ENCODE assay signal across 13 cellular contexts in the genomic region with DNA sequence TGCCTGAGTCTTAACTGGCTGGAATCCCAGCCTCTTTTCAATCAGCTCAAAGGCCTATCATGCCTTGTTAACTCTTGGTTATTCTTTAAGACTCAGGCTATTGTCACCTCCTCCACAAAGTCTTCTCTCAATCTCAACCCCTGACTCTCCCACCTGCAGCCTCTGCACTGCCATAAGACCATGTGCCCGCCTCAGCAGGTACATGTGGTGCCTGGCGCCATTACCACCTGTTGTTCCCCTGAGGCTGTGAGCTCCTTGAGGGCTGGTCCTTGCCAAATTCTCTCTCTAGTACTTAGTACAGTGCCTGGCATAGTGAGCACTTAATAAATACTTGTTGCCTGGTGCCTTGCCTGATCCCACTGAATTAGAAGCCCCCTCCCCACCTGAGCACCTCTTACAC.
"Had no signal": no experiment of that assay in that cellular context is flagged by ENCODE, and none has a peak within 500 bp of the region (broad histone marks: within the 10 kb centered on the region; RNA-seq: fewer than 3 reads in every experiment).

No MANE protein-coding gene starts in this region.

- H3K4me1 ChIP-seq: prostate gland had no signal

- H3K9me3 ChIP-seq: prostate gland had no signal

- H3K9me3 Mint-ChIP-seq: activated CD4-positive, alpha-beta memory T cell treated with anti-CD3 and anti-CD28 coated beads for 36 hours; activated naive CD4-positive, alpha-beta T cell treated with anti-CD3 and anti-CD28 coated beads, Interleukin-2, amount 50 U/mL, for 24 hours; natural killer cell treated with Interleukin-12 subunit alpha and Interleukin-12 subunit beta and Interleukin-15 and Interleukin-18, amount 100 ng/mL, for 72 hours had no signal

- H3K27ac ChIP-seq: prostate gland, WERI-Rb-1 had no signal

- H3K36me3 ChIP-seq: prostate gland, WERI-Rb-1 had no signal

- ATAC-seq: activated CD8-positive, alpha-beta memory T cell treated with anti-CD3 and anti-CD28 coated beads, Interleukin-2, amount 10 ng/mL, durations not matched to agents 7 days and 5 days; natural killer cell treated with Interleukin-12 subunit alpha and Interleukin-12 subunit beta and Interleukin-15 and Interleukin-18, amount 100 ng/mL, for 72 hours; right cardiac atrium had no signal

- H3K36me3 Mint-ChIP-seq: activated CD4-positive, alpha-beta memory T cell treated with anti-CD3 and anti-CD28 coated beads for 36 hours; activated CD8-positive, alpha-beta memory T cell treated with anti-CD3 and anti-CD28 coated beads, Interleukin-2, amount 10 ng/mL, durations not matched to agents 7 days and 5 days; activated naive CD4-positive, alpha-beta T cell treated with anti-CD3 and anti-CD28 coated beads, Interleukin-2, amount 50 U/mL, for 24 hours; natural killer cell treated with Interleukin-12 subunit alpha and Interleukin-12 subunit beta and Interleukin-15 and Interleukin-18, amount 100 ng/mL, for 72 hours had no signal

- H3K4me3 ChIP-seq: prostate gland had no signal

- H3K4me3 Mint-ChIP-seq: activated CD4-positive, alpha-beta memory T cell treated with anti-CD3 and anti-CD28 coated beads for 36 hours; activated CD8-positive, alpha-beta memory T cell treated with anti-CD3 and anti-CD28 coated beads, Interleukin-2, amount 10 ng/mL, durations not matched to agents 7 days and 5 days; activated naive CD4-positive, alpha-beta T cell treated with anti-CD3 and anti-CD28 coated beads, Interleukin-2, amount 50 U/mL, for 24 hours; natural killer cell treated with Interleukin-12 subunit alpha and Interleukin-12 subunit beta and Interleukin-15 and Interleukin-18, amount 100 ng/mL, for 72 hours had no signal

- DNase-seq: activated CD4-positive, alpha-beta memory T cell treated with anti-CD3 and anti-CD28 coated beads for 36 hours; activated CD8-positive, alpha-beta memory T cell treated with anti-CD3 and anti-CD28 coated beads, Interleukin-2, amount 10 ng/mL, durations not matched to agents 7 days and 5 days; activated T-cell treated with anti-CD3 and anti-CD28 coated beads, Interleukin-2, amount 50 U/mL, for 1 hour; cortex of kidney; effector CD4-positive, alpha-beta T cell; mesendoderm; right cardiac atrium; stimulated activated CD4-positive, alpha-beta T cell treated with anti-CD3 and anti-CD28 coated beads, Interleukin-1b, Interleukin-23, amount 100 ng/mL, for 48 hours; T-helper 1 cell; WERI-Rb-1 had no signal

- H3K27me3 Mint-ChIP-seq: activated CD4-positive, alpha-beta memory T cell treated with anti-CD3 and anti-CD28 coated beads for 36 hours; activated naive CD4-positive, alpha-beta T cell treated with anti-CD3 and anti-CD28 coated beads, Interleukin-2, amount 50 U/mL, for 24 hours; natural killer cell treated with Interleukin-12 subunit alpha and Interleukin-12 subunit beta and Interleukin-15 and Interleukin-18, amount 100 ng/mL, for 72 hours had no signal

- H3K27ac Mint-ChIP-seq: activated CD4-positive, alpha-beta memory T cell treated with anti-CD3 and anti-CD28 coated beads for 36 hours; activated CD8-positive, alpha-beta memory T cell treated with anti-CD3 and anti-CD28 coated beads, Interleukin-2, amount 10 ng/mL, durations not matched to agents 7 days and 5 days; natural killer cell treated with Interleukin-12 subunit alpha and Interleukin-12 subunit beta and Interleukin-15 and Interleukin-18, amount 100 ng/mL, for 72 hours had no signal
